ENCODE assay signal across 1 cellular context in the genomic region with DNA sequence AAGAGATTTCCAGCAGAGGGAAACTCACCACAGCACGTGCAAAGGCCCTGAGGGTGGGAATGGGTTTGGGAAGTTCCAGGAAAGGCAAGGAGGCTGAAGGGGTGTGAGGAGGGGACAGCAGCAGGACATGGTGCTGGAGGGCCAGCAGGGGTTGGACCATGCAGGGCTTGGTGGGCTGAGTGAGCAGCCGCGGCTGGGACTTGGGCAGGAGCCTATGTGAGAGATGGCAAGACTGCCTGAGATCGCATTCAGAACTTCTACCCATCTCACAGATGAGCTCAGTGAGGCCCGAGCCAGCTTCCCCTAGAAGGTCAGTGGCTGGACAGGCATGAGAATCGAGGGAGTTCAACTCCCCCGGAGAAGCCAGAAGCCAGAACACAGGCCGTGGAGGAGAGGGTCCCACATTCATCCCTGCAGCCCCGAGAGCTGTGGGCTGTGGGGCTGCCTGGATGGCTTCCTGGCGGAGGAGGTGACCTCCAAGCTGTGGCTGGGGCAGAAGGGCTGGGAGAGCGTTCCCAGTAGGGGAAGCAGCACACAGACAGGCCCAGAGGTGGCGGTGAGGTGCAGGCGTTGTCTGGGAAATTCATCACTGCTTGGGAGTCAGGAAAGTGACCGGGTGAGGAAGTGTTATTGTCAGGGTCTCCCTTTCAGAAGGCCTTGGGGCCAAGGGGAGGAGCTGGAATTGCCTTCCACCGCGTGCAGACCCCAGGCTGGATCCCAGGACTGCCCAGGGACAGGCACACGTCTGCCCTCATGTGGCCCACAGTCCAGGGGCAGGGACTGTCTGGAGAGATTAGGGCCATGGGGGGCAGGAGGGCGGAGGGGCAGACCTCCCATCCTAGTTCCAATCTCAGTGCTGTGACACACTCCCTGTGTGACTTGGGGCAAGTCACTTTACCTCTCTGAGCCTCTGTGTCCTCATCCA.
TF ChIP-seq lines count a peak whose summit lies in the region.

No MANE protein-coding gene starts in this region.

TF ChIP-seq in H1, 55 proteins besides CTCF, POLR2A, EP300 and RAD21:
- TF ChIP-seq KDM1A (IDR thresholded peaks at IDR 0.05; ENCODE audit: borderline replicate concordance, low read length) (peak; percentile 93; the same call in 1 of the 2 replicates), ASH2L (IDR thresholded peaks at IDR 0.05; ENCODE audit: low read length) (no peak)
TF ChIP-seq in H1: peak in this region for 1.
